2 cellular contexts compared by ENCODE assay signal in the genomic region with DNA sequence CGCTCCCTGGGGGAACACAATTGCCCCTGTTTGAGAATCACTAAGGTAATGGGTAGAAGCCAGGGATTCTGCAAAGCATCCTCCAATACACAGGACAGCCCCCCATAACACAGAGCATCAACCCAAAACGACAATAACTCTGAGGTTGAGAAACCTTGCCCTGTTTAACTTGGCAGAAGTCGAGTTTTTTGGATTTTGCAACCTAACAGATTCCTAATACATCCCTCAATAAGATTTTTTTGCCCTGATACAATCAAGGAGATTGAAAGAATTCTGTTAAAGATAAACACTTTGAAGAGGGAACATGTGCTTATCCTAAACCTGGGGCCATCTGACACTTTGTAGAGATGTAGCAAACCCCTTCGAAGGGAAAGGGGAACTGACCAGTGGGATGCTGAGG.
TF ChIP-seq lines count a peak whose summit lies in the region.

No MANE protein-coding gene starts in this region.

TF ChIP-seq in IMR-90, 13 proteins besides CTCF, POLR2A, EP300 and RAD21:
- TF ChIP-seq CHD1 (IDR thresholded peaks at IDR 0.05; ENCODE audit: low read depth, low read length) = no peak
- TF ChIP-seq, protein P1, sequence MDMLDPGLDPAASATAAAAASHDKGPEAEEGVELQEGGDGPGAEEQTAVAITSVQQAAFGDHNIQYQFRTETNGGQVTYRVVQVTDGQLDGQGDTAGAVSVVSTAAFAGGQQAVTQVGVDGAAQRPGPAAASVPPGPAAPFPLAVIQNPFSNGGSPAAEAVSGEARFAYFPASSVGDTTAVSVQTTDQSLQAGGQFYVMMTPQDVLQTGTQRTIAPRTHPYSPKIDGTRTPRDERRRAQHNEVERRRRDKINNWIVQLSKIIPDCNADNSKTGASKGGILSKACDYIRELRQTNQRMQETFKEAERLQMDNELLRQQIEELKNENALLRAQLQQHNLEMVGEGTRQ (IDR thresholded peaks at IDR 0.05; ENCODE audit: low read depth, low read length) = no peak
- no peak for TF ChIP-seq SMC3 (IDR thresholded peaks at IDR 0.05; ENCODE audit: low read depth, low read length)
- no peak for TF ChIP-seq RFX5 (IDR thresholded peaks at IDR 0.05; ENCODE audit: low read depth, low read length)
- no peak for TF ChIP-seq RCOR1 (IDR thresholded peaks at IDR 0.05; ENCODE audit: insufficient replicate concordance, low read length)

TF ChIP-seq in H1, 55 proteins besides CTCF, POLR2A, EP300 and RAD21:
- TF ChIP-seq, protein P1 (IDR thresholded peaks at IDR 0.05; ENCODE audit: low read length) = no peak
- TF ChIP-seq SIX5 (IDR thresholded peaks at IDR 0.05; ENCODE audit: low read depth, low read length) (no peak), JUN (IDR thresholded peaks at IDR 0.05; ENCODE audit: low read depth, low read length) (no peak)
